ENCODE assay signal across 9 cellular contexts in the genomic region with DNA sequence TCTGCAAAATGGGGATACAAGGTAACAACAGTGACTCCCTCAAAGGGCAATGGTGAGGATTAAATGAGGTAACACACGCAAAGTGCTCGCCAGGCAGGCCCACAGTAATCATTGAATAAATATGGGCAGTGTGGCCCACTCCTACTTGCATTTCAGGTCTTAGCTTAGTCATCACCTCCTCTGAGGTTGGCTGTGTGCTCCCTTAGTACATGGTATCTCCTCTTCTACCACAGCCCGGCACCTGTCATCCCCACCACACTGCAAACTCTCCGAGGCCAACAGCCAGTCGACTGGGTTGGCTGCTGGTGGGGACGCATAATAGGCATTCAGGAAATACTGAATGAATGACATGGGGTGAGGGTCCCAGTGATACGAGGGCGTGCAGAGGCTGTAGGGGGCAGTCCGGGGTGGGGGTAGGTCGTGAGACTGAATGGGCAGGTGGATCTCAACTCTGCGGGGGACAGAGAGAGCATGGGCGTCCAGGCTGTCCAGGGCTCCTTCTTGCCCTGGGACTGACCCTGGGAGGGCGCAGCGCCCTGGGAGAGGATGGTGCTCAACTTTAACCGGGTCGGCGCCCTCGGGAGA. TPM values are rescaled to one million over a fixed set of nuclear protein-coding genes. Genes with fewer than 3 reads are reported as not detected.
A peak's percentile ranks its signal among the peaks of the same experiment; 100 is the strongest.
DNase-seq lines count a peak whose midpoint lies in the region; ATAC-seq, FAIRE-seq and TF ChIP-seq lines count a peak whose summit lies in the region.
"Had no signal": no experiment of that assay in that cellular context is flagged by ENCODE, and none has a peak within 500 bp of the region (broad histone marks: within the 10 kb centered on the region; RNA-seq: fewer than 3 reads in every experiment).

No MANE protein-coding gene starts in this region.

- peaks cover 37% of the 10 kb centered on the region for H3K27me3 Mint-ChIP-seq in activated naive CD8-positive, alpha-beta T cell treated with anti-CD3 and anti-CD28 coated beads, Interleukin-2, amount 10 ng/mL, durations not matched to agents 7 days and 5 days

- no peaks in the 10 kb centered on the region for H3K27me3 ChIP-seq in keratinocyte (ENCODE audit: control insufficient read depth, extremely low read depth, insufficient read depth, low read length)

- H4K20me1 ChIP-seq in keratinocyte (ENCODE audit: control insufficient read depth, extremely low read depth, insufficient read depth, low read length): no peaks in the 10 kb centered on the region

- H3K9me1 ChIP-seq in keratinocyte (ENCODE audit: control insufficient read depth, extremely low read depth, insufficient read depth, low read length): no peaks in the 10 kb centered on the region

- peak overlapping the region; percentile 44 for H3K4me3 Mint-ChIP-seq in activated naive CD8-positive, alpha-beta T cell treated with anti-CD3 and anti-CD28 coated beads, Interleukin-2, amount 10 ng/mL, durations not matched to agents 7 days and 5 days

- dilution Hi-C loops in keratinocyte (cut with MboI; ENCODE audit: extremely low pct_ligation_motif_present, low sequenced_read_pairs): no loop called here

- peak overlapping the region; percentile 77 for H2AFZ ChIP-seq in keratinocyte (ENCODE audit: control insufficient read depth, low read length)

- POLR2A ChIA-PET in activated naive CD8-positive, alpha-beta T cell treated with anti-CD3 and anti-CD28 coated beads, Interleukin-2, amount 10 ng/mL, durations not matched to agents 7 days and 5 days (lab: Charles Lee): no interaction called here

- H3K4me1 ChIP-seq in keratinocyte (ENCODE audit: control insufficient read depth, extremely low read depth, insufficient read depth, low read length): peaks cover 31% of the 10 kb centered on the region

- H3K36me3 ChIP-seq in keratinocyte (ENCODE audit: control insufficient read depth in 2 of 2, extremely low read depth in 1 of 2, insufficient read depth in 2 of 2, low read length in 2 of 2): no peaks in the 10 kb centered on the region

- peak overlapping the region; percentile 24 for H3K9ac ChIP-seq in keratinocyte (ENCODE audit: control insufficient read depth, extremely low read depth, insufficient read depth, low read length)

- H3K36me3 Mint-ChIP-seq in activated naive CD8-positive, alpha-beta T cell treated with anti-CD3 and anti-CD28 coated beads, Interleukin-2, amount 10 ng/mL, durations not matched to agents 7 days and 5 days: no peaks in the 10 kb centered on the region

- no peak overlapping the region for H3K27ac ChIP-seq in keratinocyte (ENCODE audit: control insufficient read depth, insufficient read depth, low read length)

- no peak overlapping the region for H3K27ac Mint-ChIP-seq in activated naive CD8-positive, alpha-beta T cell treated with anti-CD3 and anti-CD28 coated beads, Interleukin-2, amount 10 ng/mL, durations not matched to agents 7 days and 5 days

- no peaks in the 10 kb centered on the region for H3K79me2 ChIP-seq in keratinocyte (ENCODE audit: control insufficient read depth, insufficient read depth, low read length)

- H3K9me3 Mint-ChIP-seq in activated naive CD8-positive, alpha-beta T cell treated with anti-CD3 and anti-CD28 coated beads, Interleukin-2, amount 10 ng/mL, durations not matched to agents 7 days and 5 days: peaks cover 2% of the 10 kb centered on the region

- TF ChIP-seq CTCF in keratinocyte (optimal IDR thresholded peaks at IDR 0.05 in 1 of 3, IDR thresholded peaks at IDR 0.05 in 1 of 3, conservative IDR thresholded peaks at IDR 0.05 in 1 of 3; ENCODE audit: extremely low read depth in 1 of 3, insufficient read depth in 2 of 3, low read length in 3 of 3): no peak

- FAIRE-seq in keratinocyte (lab: Jason Lieb, UNC): no peak
- FAIRE-seq in urothelium cell line (lab: Jason Lieb, UNC): no peak
- FAIRE-seq: A204.1 had no signal

- ATAC-seq in activated naive CD8-positive, alpha-beta T cell treated with anti-CD3 and anti-CD28 coated beads, Interleukin-2, amount 10 ng/mL, durations not matched to agents 7 days and 5 days (ENCODE audit: low read depth): peak; percentile 20
- ATAC-seq in stimulated activated naive CD8-positive, alpha-beta T cell treated with anti-CD3 and anti-CD28 coated beads, Interleukin-15, Interleukin-2, amounts not matched to agents 100 U/mL and 50 U/mL, for 24 hours: peak; percentile 44
- ATAC-seq in HG03196 (IDR thresholded peaks at IDR 0.05; ENCODE audit: unreplicated experiment): no peak

- H3K9me3 ChIP-seq in keratinocyte (ENCODE audit: control insufficient read depth, low read depth, low read length): no peaks in the 10 kb centered on the region

- H3K4me1 Mint-ChIP-seq in activated naive CD8-positive, alpha-beta T cell treated with anti-CD3 and anti-CD28 coated beads, Interleukin-2, amount 10 ng/mL, durations not matched to agents 7 days and 5 days: peaks cover 5% of the 10 kb centered on the region

- peak; percentile 8 for DNase-seq in NCI-H1105 treated with DMSO at 0.1 percent for 48 hours (lab: John Stamatoyannopoulos, UW)
- no peak for DNase-seq in NCI-H1105 (lab: John Stamatoyannopoulos, UW)
- no peak for DNase-seq in activated naive CD8-positive, alpha-beta T cell treated with anti-CD3 and anti-CD28 coated beads, Interleukin-2, amount 10 ng/mL, durations not matched to agents 7 days and 5 days
- DNase-seq in keratinocyte (ENCODE audit: low read depth, low spot score): no peak
- peak; percentile 4 for DNase-seq in stimulated activated naive CD8-positive, alpha-beta T cell treated with anti-CD3 and anti-CD28 coated beads, Interleukin-15, Interleukin-2, amounts not matched to agents 100 U/mL and 50 U/mL, for 24 hours
- no peak for DNase-seq in urothelium cell line (ENCODE audit: low spot score)
- no peak for DNase-seq in NCI-H1417 treated with DMSO at 0.1 percent for 48 hours (lab: John Stamatoyannopoulos, UW)

- peak overlapping the region; percentile 87 for H3K4me2 ChIP-seq in keratinocyte (ENCODE audit: control insufficient read depth, extremely low read depth, insufficient read depth, low read depth, low read length)

- H3K4me3 ChIP-seq in keratinocyte (ENCODE audit: control insufficient read depth in 2 of 3, extremely low read depth in 1 of 3, insufficient read depth in 2 of 3, low read depth in 1 of 3, low read length in 3 of 3): peak overlapping the region; percentile 46 to 59 (median 54)

RNA-seq across cellular contexts. Expression of a gene that starts 0.4 kb away (rescaled TPM):
- total RNA-seq in activated naive CD8-positive, alpha-beta T cell treated with anti-CD3 and anti-CD28 coated beads, Interleukin-2, amount 10 ng/mL, durations not matched to agents 7 days and 5 days: not detected
- 1.1 to 1.8 TPM (median 1.3 TPM) in 3 replicates for polyA plus RNA-seq in keratinocyte
- 3.9 TPM for polyA plus RNA-seq in keratinocyte (2011; ENCODE audit: low read depth)
- 0.86 and 1.5 TPM in 2 replicates for polyA plus RNA-seq in keratinocyte (2011; cell fraction: cytosol; rRNA removed)
- 0.96 and 1.4 TPM in 2 replicates for polyA plus RNA-seq in keratinocyte (2011; cell fraction: nucleus; rRNA removed)
- polyA plus RNA-seq in keratinocyte (2012; ENCODE audit: low replicate concordance): 0.92 and 4.7 TPM in 2 replicates
- polyA minus RNA-seq in keratinocyte: 0.16 to 0.33 TPM (median 0.30 TPM) in 3 replicates
- polyA minus RNA-seq in keratinocyte (2011; cell fraction: cytosol; rRNA and poly(A)+ RNA removed): not detected
- 0.63 TPM in 1 of 2 replicates, not detected in the other for polyA minus RNA-seq in keratinocyte (2011; cell fraction: nucleus; rRNA and poly(A)+ RNA removed)

Comparison
In these comparisons a context has a peak if more than half of its experiments do, and no peak if none do; other contexts are left out.
1. DNase-seq: peak in NCI-H1105 treated with DMSO at 0.1 percent for 48 hours (single experiment) and stimulated activated naive CD8-positive, alpha-beta T cell treated with anti-CD3 and anti-CD28 coated beads, Interleukin-15, Interleukin-2, amounts not matched to agents 100 U/mL and 50 U/mL, for 24 hours (single experiment); none in NCI-H1105 (single experiment), activated naive CD8-positive, alpha-beta T cell treated with anti-CD3 and anti-CD28 coated beads, Interleukin-2, amount 10 ng/mL, durations not matched to agents 7 days and 5 days (single experiment), keratinocyte (single experiment), urothelium cell line (single experiment) and NCI-H1417 treated with DMSO at 0.1 percent for 48 hours (single experiment).